Comparison of ENCODE assay signal across 1 cellular context in the genomic region with DNA sequence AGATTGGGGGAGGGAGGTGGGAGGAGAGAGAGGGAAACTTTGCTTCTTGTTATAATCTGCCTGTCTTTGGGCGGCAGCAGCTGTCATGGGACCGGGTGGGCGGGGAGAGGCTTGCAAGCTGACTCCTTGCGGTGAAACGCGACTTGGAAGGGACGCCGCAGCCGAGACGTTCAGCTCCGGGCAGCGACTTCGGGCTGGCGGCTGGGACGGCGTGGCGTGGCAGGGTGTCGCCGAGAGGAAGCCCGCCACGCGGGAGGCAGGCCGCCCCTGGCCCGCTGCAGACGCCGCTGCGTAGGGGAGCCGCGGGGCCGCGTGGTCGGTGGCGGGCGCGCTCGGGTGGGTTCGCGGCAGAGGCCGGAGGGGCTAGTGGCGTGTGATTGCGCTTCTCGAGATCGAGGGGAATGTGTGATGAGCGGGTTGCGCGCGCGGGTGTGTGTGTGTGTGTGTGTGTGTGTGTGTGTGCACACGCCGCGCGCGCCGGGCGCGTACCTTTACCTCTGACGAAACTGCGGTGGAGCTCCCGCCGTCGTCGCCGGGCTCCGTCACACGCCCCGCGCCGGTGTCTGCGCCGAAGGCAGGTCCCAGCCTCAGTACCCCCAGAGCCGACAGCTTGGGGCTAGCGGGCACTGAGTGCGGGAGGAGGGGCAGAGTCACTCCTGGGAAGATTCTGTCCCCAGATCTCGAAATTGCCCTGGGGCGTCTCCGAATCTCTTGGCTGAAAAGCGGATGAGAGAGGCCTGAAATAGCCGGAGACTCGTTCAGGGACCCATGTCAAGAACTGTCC.
TF ChIP-seq lines count a peak whose summit lies in the region.

No MANE protein-coding gene starts in this region.

TF ChIP-seq in GM12878, 131 proteins besides CTCF, POLR2A, EP300 and RAD21 (continued from another document):
- TF ChIP-seq, protein P1, sequence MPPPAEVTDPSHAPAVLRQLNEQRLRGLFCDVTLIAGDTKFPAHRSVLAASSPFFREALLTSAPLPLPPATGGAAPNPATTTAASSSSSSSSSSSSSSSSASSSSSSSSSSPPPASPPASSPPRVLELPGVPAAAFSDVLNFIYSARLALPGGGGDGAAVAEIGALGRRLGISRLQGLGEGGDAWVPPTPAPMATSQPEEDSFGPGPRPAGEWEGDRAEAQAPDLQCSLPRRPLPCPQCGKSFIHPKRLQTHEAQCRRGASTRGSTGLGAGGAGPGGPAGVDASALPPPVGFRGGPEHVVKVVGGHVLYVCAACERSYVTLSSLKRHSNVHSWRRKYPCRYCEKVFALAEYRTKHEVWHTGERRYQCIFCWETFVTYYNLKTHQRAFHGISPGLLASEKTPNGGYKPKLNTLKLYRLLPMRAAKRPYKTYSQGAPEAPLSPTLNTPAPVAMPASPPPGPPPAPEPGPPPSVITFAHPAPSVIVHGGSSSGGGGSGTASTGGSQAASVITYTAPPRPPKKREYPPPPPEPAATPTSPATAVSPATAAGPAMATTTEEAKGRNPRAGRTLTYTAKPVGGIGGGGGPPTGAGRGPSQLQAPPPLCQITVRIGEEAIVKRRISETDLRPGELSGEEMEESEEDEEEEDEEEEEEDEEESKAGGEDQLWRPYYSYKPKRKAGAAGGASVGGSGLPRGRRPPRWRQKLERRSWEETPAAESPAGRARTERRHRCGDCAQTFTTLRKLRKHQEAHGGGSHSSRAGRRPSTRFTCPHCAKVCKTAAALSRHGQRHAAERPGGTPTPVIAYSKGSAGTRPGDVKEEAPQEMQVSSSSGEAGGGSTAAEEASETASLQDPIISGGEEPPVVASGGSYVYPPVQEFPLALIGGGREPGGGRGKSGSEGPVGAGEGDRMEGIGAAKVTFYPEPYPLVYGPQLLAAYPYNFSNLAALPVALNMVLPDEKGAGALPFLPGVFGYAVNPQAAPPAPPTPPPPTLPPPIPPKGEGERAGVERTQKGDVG (CRISPR knock-in tag; IDR thresholded peaks at IDR 0.05) = no peak
- TF ChIP-seq MYB (IDR thresholded peaks at IDR 0.05; ENCODE audit: borderline replicate concordance, low read depth, low read length) (no peak), ATF7 (IDR thresholded peaks at IDR 0.05; ENCODE audit: low read depth) (no peak), SMAD5 (IDR thresholded peaks at IDR 0.05; ENCODE audit: low read depth) (no peak)
- TF ChIP-seq, protein P2, sequence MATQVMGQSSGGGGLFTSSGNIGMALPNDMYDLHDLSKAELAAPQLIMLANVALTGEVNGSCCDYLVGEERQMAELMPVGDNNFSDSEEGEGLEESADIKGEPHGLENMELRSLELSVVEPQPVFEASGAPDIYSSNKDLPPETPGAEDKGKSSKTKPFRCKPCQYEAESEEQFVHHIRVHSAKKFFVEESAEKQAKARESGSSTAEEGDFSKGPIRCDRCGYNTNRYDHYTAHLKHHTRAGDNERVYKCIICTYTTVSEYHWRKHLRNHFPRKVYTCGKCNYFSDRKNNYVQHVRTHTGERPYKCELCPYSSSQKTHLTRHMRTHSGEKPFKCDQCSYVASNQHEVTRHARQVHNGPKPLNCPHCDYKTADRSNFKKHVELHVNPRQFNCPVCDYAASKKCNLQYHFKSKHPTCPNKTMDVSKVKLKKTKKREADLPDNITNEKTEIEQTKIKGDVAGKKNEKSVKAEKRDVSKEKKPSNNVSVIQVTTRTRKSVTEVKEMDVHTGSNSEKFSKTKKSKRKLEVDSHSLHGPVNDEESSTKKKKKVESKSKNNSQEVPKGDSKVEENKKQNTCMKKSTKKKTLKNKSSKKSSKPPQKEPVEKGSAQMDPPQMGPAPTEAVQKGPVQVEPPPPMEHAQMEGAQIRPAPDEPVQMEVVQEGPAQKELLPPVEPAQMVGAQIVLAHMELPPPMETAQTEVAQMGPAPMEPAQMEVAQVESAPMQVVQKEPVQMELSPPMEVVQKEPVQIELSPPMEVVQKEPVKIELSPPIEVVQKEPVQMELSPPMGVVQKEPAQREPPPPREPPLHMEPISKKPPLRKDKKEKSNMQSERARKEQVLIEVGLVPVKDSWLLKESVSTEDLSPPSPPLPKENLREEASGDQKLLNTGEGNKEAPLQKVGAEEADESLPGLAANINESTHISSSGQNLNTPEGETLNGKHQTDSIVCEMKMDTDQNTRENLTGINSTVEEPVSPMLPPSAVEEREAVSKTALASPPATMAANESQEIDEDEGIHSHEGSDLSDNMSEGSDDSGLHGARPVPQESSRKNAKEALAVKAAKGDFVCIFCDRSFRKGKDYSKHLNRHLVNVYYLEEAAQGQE (IDR thresholded peaks at IDR 0.05; ENCODE audit: low read depth, low read length) = no peak
TF ChIP-seq in GM12878: peak in this region for 29.
